Comparison of ENCODE assay signal across 9 cellular contexts in genomic region chr5:143401253-143401845, GRCh38. TPM values are rescaled to one million over a fixed set of nuclear protein-coding genes. Genes with fewer than 3 reads are reported as not detected.
DNase-seq lines count a peak whose midpoint lies in the region; ATAC-seq and TF ChIP-seq lines count a peak whose summit lies in the region.
"Had no signal": no experiment of that assay in that cellular context is flagged by ENCODE, and none has a peak within 500 bp of the region (broad histone marks: within the 10 kb centered on the region; RNA-seq: fewer than 3 reads in every experiment).

No MANE protein-coding gene starts in this region.

- 4 to 13% methylated on average over 6 of the region's 6 CpGs for WGBS in gastroesophageal sphincter (ENCODE audit: low coverage in 1 of 2), 2 donors
- 52 to 62% (median 56%) methylated on average over 6 of the region's 6 CpGs for WGBS in spleen, 5 donors

- intact Hi-C loops in spleen (cut with DNase I; ENCODE audit: low total_unique reads), result loop anchor here (10.0 kb wide), 2 partner anchors 423 to 477 kb away; no protein-coding TSS in a partner anchor

- peaks cover 28% of the 10 kb centered on the region for H3K27me3 Mint-ChIP-seq in WTC11 (ENCODE audit: low read depth)

- H3K4me1 Mint-ChIP-seq in WTC11, result peaks cover 63% of the 10 kb centered on the region

- ATAC-seq in WTC11 (no peak), gastroesophageal sphincter (no peak), GM21360 (IDR thresholded peaks at IDR 0.05; ENCODE audit: unreplicated experiment) (no peak)

- peaks cover 3% of the 10 kb centered on the region for H3K9me3 Mint-ChIP-seq in WTC11

- H3K36me3 ChIP-seq in gastroesophageal sphincter (no peaks in the 10 kb centered on the region), spleen (peaks cover 0 to 14% (median 0%) of the 10 kb centered on the region in 6 donors)

- H3K9me3 ChIP-seq in gastroesophageal sphincter (no peaks in the 10 kb centered on the region), spleen (no peaks in the 10 kb centered on the region)

- TF ChIP-seq POLR2A in gastroesophageal sphincter (IDR thresholded peaks at IDR 0.05) (no peak), spleen (IDR thresholded peaks at IDR 0.05) (no peak)

- peak overlapping the region; percentile 74 for H3K4me3 Mint-ChIP-seq in WTC11

- H3K27ac Mint-ChIP-seq in WTC11, result no peak overlapping the region

- H3K27ac ChIP-seq in gastroesophageal sphincter (peak overlapping the region; percentile 31 to 100 (median 96)), spleen (peak overlapping the region in 5 of 8 donors; percentile 98 to 100 (median 99))
- H3K27ac ChIP-seq: 22Rv1 had no signal

- H3K4me1 ChIP-seq in gastroesophageal sphincter (peaks cover 0 to 42% (median 0%) of the 10 kb centered on the region in 3 donors), spleen (peaks cover 39 to 66% (median 58%) of the 10 kb centered on the region in 6 donors)

- POLR2A ChIA-PET in WTC11 (lab: Charles Lee), result no interaction called here

- TF ChIP-seq CTCF in WTC11 (IDR thresholded peaks at IDR 0.05) (no peak), gastroesophageal sphincter (IDR thresholded peaks at IDR 0.05) (no peak), spleen (IDR thresholded peaks at IDR 0.05 in 8 of 11, conservative IDR thresholded peaks at IDR 0.05 in 3 of 11) (no peak)

- DNase-seq in DMS 273 (lab: John Stamatoyannopoulos, UW; ENCODE audit: unreplicated experiment) (peak; percentile 31), DMS 273 treated with DMSO at 0.1 percent for 48 hours (lab: John Stamatoyannopoulos, UW) (no peak), WTC11 (ENCODE audit: low spot score) (no peak), spleen (no peak), NCI-H748 (lab: John Stamatoyannopoulos, UW; ENCODE audit: unreplicated experiment) (no peak), kidney glomerular epithelial cell (lab: John Stamatoyannopoulos, UW) (no peak)

- no peaks in the 10 kb centered on the region for H3K36me3 Mint-ChIP-seq in WTC11

- CTCF ChIA-PET in WTC11 (lab: Charles Lee), result no interaction called here

- no peak for TF ChIP-seq EP300 in gastroesophageal sphincter (IDR thresholded peaks at IDR 0.05)

- H3K4me3 ChIP-seq in gastroesophageal sphincter, result peak overlapping the region; percentile 54 to 93
- H3K4me3 ChIP-seq in spleen, result peak overlapping the region; percentile 70 to 89 (median 86)

- H3K27me3 ChIP-seq in gastroesophageal sphincter (no peaks in the 10 kb centered on the region), spleen (replicated peaks in 1 of 7) (no peaks in the 10 kb centered on the region)

TF ChIP-seq in WTC11, 78 proteins besides CTCF, POLR2A, EP300 and RAD21:
- no peak for TF ChIP-seq ATF1 (CRISPR knock-in tag; IDR thresholded peaks at IDR 0.05)
- no peak for TF ChIP-seq ZNF219 (CRISPR knock-in tag; IDR thresholded peaks at IDR 0.05; ENCODE audit: borderline replicate concordance)
- TF ChIP-seq ZNF232 (CRISPR knock-in tag; IDR thresholded peaks at IDR 0.05), result no peak

RNA-seq across cellular contexts. Expression of gene NR3C1, which starts 2.1 kb away (rescaled TPM):
- total RNA-seq in WTC11 (2021) (8.7 to 15.0 TPM (median 9.3 TPM) in 3 replicates), gastroesophageal sphincter (100 to 1,000 TPM in 1 of 4 donors, 10 to 100 TPM in 3; 69.7 to 103 (median 85.6) TPM), spleen (10 to 100 TPM; 58.4 to 97.8 (median 85.0) TPM)
- polyA plus RNA-seq in spleen, result 10 to 100 TPM; 18.2 to 23.2 (median 20.6) TPM
